ENCODE assay signal across 1 cellular context in genomic region chr15:81161851-81162250, GRCh38.
TF ChIP-seq lines count a peak whose summit lies in the region.

No MANE protein-coding gene starts in this region.

TF ChIP-seq in IMR-90, 13 proteins besides CTCF, POLR2A, EP300 and RAD21:
- TF ChIP-seq MXI1 (IDR thresholded peaks at IDR 0.05; ENCODE audit: borderline replicate concordance, low read depth, low read length) (no peak), USF2 (IDR thresholded peaks at IDR 0.05; ENCODE audit: low read depth, low read length) (no peak), CEBPB (IDR thresholded peaks at IDR 0.05; ENCODE audit: low read depth, low read length) (no peak), CHD1 (IDR thresholded peaks at IDR 0.05; ENCODE audit: low read depth, low read length) (no peak), BHLHE40 (IDR thresholded peaks at IDR 0.05; ENCODE audit: low read depth, low read length) (no peak), RCOR1 (IDR thresholded peaks at IDR 0.05; ENCODE audit: insufficient replicate concordance, low read length) (no peak), NFE2L2 (IDR thresholded peaks at IDR 0.05; ENCODE audit: low read depth, low read length) (no peak), MAZ (IDR thresholded peaks at IDR 0.05; ENCODE audit: borderline replicate concordance, low read depth, low read length) (no peak), SMC3 (IDR thresholded peaks at IDR 0.05; ENCODE audit: low read depth, low read length) (no peak), MAFK (IDR thresholded peaks at IDR 0.05; ENCODE audit: low read depth, low read length) (no peak), RFX5 (IDR thresholded peaks at IDR 0.05; ENCODE audit: low read depth, low read length) (no peak), FOS (IDR thresholded peaks at IDR 0.05; ENCODE audit: low read depth, low read length) (no peak), ELK1 (IDR thresholded peaks at IDR 0.05; ENCODE audit: borderline replicate concordance, low read depth, low read length) (no peak)
